In genomic region chr5:52132053-52132452, GRCh38 we compare ENCODE assay signal across 16 cellular contexts.
"Had no signal": no experiment of that assay in that cellular context is flagged by ENCODE, and none has a peak within 500 bp of the region (broad histone marks: within the 10 kb centered on the region; RNA-seq: fewer than 3 reads in every experiment).

No MANE protein-coding gene starts in this region.

- H3K36me3 Mint-ChIP-seq: naive thymus-derived CD4-positive, alpha-beta T cell had no signal

- H3K9me3 Mint-ChIP-seq: neural crest cell had no signal

- ATAC-seq: heart left ventricle; left lobe of liver; naive thymus-derived CD4-positive, alpha-beta T cell; right cardiac atrium had no signal

- DNase-seq: effector CD4-positive, alpha-beta T cell; heart left ventricle; hippocampal formation; mammary epithelial cell; naive thymus-derived CD4-positive, alpha-beta T cell; ovary; right cardiac atrium; small intestine; stimulated activated CD4-positive, alpha-beta T cell treated with anti-CD3 and anti-CD28 coated beads, Interleukin-12 subunit alpha, Interleukin-12 subunit beta, amount 100 ng/mL, for 4 hours; stimulated activated naive CD4-positive, alpha-beta T cell; stomach; substantia nigra; trophoblast cell had no signal

- H3K4me1 Mint-ChIP-seq: naive thymus-derived CD4-positive, alpha-beta T cell; neural crest cell had no signal

- H3K27ac Mint-ChIP-seq: naive thymus-derived CD4-positive, alpha-beta T cell had no signal

- H3K4me3 Mint-ChIP-seq: naive thymus-derived CD4-positive, alpha-beta T cell; neural crest cell had no signal

- H3K27ac ChIP-seq: coronary artery, heart left ventricle, ovary, stomach had no signal

- H3K27me3 Mint-ChIP-seq: naive thymus-derived CD4-positive, alpha-beta T cell had no signal
